ENCODE assay signal across 8 cellular contexts in genomic region chr11:114738954-114739353, GRCh38.
DNase-seq lines count a peak whose midpoint lies in the region; ATAC-seq lines count a peak whose summit lies in the region.

No MANE protein-coding gene starts in this region.

- peak; percentile 18 to 64 for DNase-seq in NCI-H524 (lab: John Stamatoyannopoulos, UW)
- DNase-seq in NCI-H524 treated with DMSO at 0.1 percent for 48 hours (lab: John Stamatoyannopoulos, UW): no peak
- DNase-seq in NCI-H748 (lab: John Stamatoyannopoulos, UW; ENCODE audit: unreplicated experiment): peak; percentile 63
- peak; percentile 55 for DNase-seq in amniotic epithelial cell (ENCODE audit: low read depth)
- DNase-seq in islet precursor cell: peak; percentile 68
- DNase-seq in stimulated activated CD8-positive, alpha-beta memory T cell treated with anti-CD3 and anti-CD28 coated beads, Interleukin-4, amount 100 ng/mL, for 48 hours: peak; percentile 52

- ATAC-seq in HG02852 (IDR thresholded peaks at IDR 0.05; ENCODE audit: unreplicated experiment) (peak; percentile 52), GM21576 (IDR thresholded peaks at IDR 0.05; ENCODE audit: unreplicated experiment) (no peak)
